In the genomic region with DNA sequence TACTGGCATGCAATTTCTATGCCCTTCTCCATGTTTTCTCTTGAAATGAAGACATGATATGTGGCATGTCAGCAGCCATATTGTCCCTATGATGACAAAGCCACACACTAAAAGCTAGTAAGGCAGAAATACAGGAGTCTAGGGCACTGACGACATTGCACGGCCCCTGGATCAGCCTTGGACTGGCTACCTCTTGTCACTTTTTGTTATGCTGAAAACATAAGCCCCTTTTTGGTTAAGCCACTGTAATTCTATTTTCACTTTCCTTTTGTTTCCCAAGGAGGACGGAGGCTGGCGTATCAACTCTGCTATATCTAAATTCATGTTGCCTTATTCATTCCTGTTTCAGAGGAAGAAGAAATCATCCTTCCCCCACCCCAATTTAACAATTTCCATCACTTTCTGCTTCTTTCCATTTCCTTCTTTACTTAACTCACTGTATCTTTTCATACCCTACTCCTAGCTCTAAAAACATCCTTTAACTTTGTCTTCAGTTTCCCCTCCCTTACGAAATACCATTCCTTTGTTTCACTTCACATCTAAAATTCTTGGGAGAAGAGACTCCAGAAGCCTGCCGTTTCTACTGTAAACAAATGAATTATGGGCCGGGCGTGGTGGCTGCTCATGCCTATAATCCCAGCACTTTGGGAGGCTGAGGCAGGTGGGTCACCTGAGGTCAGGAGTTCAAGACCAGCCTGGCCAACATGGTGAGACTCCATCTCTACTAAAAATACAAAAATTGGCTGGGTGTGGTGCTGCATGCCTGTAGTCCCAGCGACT, we compare ENCODE assay signal across 31 cellular contexts.
"Had no signal": no experiment of that assay in that cellular context is flagged by ENCODE, and none has a peak within 500 bp of the region (broad histone marks: within the 10 kb centered on the region; RNA-seq: fewer than 3 reads in every experiment).

No MANE protein-coding gene starts in this region.

- H3K4me3 Mint-ChIP-seq: activated CD4-positive, alpha-beta T cell treated with anti-CD3 and anti-CD28 coated beads, Interleukin-2, amount 10 ng/mL, durations not matched to agents 24 days and 14 days; activated CD8-positive, alpha-beta T cell treated with anti-CD3 and anti-CD28 coated beads for 36 hours; activated naive CD8-positive, alpha-beta T cell treated with anti-CD3 and anti-CD28 coated beads for 36 hours; activated T-cell treated with anti-CD3 and anti-CD28 coated beads, Interleukin-2, amount 50 U/mL, for 72 hours; central memory CD8-positive, alpha-beta T cell had no signal

- H3K27me3 ChIP-seq: ascending aorta, cardiac muscle cell had no signal

- H3K27me3 Mint-ChIP-seq: activated CD8-positive, alpha-beta T cell treated with anti-CD3 and anti-CD28 coated beads for 36 hours; activated naive CD8-positive, alpha-beta T cell treated with anti-CD3 and anti-CD28 coated beads for 36 hours; activated T-helper 17 cell treated with anti-CD3 and anti-CD28 coated beads, Interleukin-2, amount 50 U/mL, for 72 hours; central memory CD8-positive, alpha-beta T cell had no signal

- H3K36me3 ChIP-seq: ascending aorta, cardiac muscle cell had no signal

- H3K9me3 Mint-ChIP-seq: central memory CD8-positive, alpha-beta T cell had no signal

- H3K4me1 ChIP-seq: ascending aorta had no signal

- H3K27ac ChIP-seq: ascending aorta, cardiac muscle cell, PC-9, RWPE1 had no signal

- H3K4me3 ChIP-seq: ascending aorta, cardiac muscle cell, PC-9 had no signal

- H3K27ac Mint-ChIP-seq: activated CD4-positive, alpha-beta T cell treated with anti-CD3 and anti-CD28 coated beads, Interleukin-2, amount 10 ng/mL, durations not matched to agents 24 days and 14 days; activated CD8-positive, alpha-beta T cell treated with anti-CD3 and anti-CD28 coated beads for 36 hours; activated naive CD8-positive, alpha-beta T cell treated with anti-CD3 and anti-CD28 coated beads for 36 hours; activated T-cell treated with anti-CD3 and anti-CD28 coated beads, Interleukin-2, amount 50 U/mL, for 72 hours; activated T-helper 17 cell treated with anti-CD3 and anti-CD28 coated beads, Interleukin-2, amount 50 U/mL, for 72 hours had no signal

- ATAC-seq: activated CD8-positive, alpha-beta T cell treated with anti-CD3 and anti-CD28 coated beads for 36 hours; activated T-cell treated with anti-CD3 and anti-CD28 coated beads, Interleukin-2, amount 50 U/mL, for 72 hours; activated T-helper 17 cell treated with anti-CD3 and anti-CD28 coated beads, Interleukin-2, amount 50 U/mL, for 72 hours; Right ventricle myocardium inferior had no signal

- DNase-seq: activated CD4-positive, alpha-beta T cell treated with anti-CD3 and anti-CD28 coated beads, Interleukin-2, amount 10 ng/mL, durations not matched to agents 24 days and 14 days; activated CD4-positive, alpha-beta T cell treated with anti-CD3 and anti-CD28 coated beads, Interleukin-2, amount 50 U/mL, for 4 hours; activated CD8-positive, alpha-beta T cell treated with anti-CD3 and anti-CD28 coated beads for 36 hours; activated effector memory CD4-positive, alpha-beta T cell treated with anti-CD3 and anti-CD28 coated beads, Interleukin-2, amount 50 U/mL, for 16 hours; activated naive CD4-positive, alpha-beta T cell; activated naive CD4-positive, alpha-beta T cell treated with anti-CD3 and anti-CD28 coated beads, Interleukin-2, amount 50 U/mL, for 16 hours; activated naive CD8-positive, alpha-beta T cell treated with anti-CD3 and anti-CD28 coated beads for 36 hours; activated T-cell treated with anti-CD3 and anti-CD28 coated beads, Interleukin-2, amount 50 U/mL, for 1 hour; activated T-cell treated with anti-CD3 and anti-CD28 coated beads, Interleukin-2, amount 50 U/mL, for 72 hours; amygdala; Karpas-422; KBM-7; NCI-H1105; NCI-H1417 treated with DMSO at 0.1 percent for 48 hours; NCI-H187 treated with DMSO at 0.1 percent for 48 hours; NCI-H2081; NCI-H345; NCI-H524 treated with DMSO at 0.1 percent for 48 hours; NK-92 treated with Interleukin-12 subunit alpha and Interleukin-12 subunit beta, amount 100 ng/mL, for 24 hours; PC-9; SIG-M5; SW 1271; T-helper 1 cell; T-helper 2 cell; T-helper 9 cell had no signal

- H3K9me3 ChIP-seq: ascending aorta had no signal
